9 cellular contexts compared by ENCODE assay signal in genomic region chr9:111916234-111916645, GRCh38. TPM values are rescaled to one million over a fixed set of nuclear protein-coding genes. Genes with fewer than 3 reads are reported as not detected.
DNase-seq lines count a peak whose midpoint lies in the region; ATAC-seq and TF ChIP-seq lines count a peak whose summit lies in the region.
"Had no signal": no experiment of that assay in that cellular context is flagged by ENCODE, and none has a peak within 500 bp of the region (broad histone marks: within the 10 kb centered on the region; RNA-seq: fewer than 3 reads in every experiment).

No MANE protein-coding gene starts in this region.

- no peaks in the 10 kb centered on the region for H3K27me3 Mint-ChIP-seq in T-helper 1 cell treated with Interleukin-12 subunit alpha and Interleukin-12 subunit beta and Interleukin-4 antibody, amounts not matched to agents 30 μg/mL and 1 μg/mL, for 36 hours (ENCODE audit: low read depth)
- no peaks in the 10 kb centered on the region for H3K27me3 Mint-ChIP-seq in WTC11 (ENCODE audit: low read depth)

- no peaks in the 10 kb centered on the region for H3K9me3 Mint-ChIP-seq in T-helper 1 cell treated with Interleukin-12 subunit alpha and Interleukin-12 subunit beta and Interleukin-4 antibody, amounts not matched to agents 30 μg/mL and 1 μg/mL, for 36 hours
- no peaks in the 10 kb centered on the region for H3K9me3 Mint-ChIP-seq in WTC11

- peaks cover 13% of the 10 kb centered on the region for H3K36me3 Mint-ChIP-seq in T-helper 1 cell treated with Interleukin-12 subunit alpha and Interleukin-12 subunit beta and Interleukin-4 antibody, amounts not matched to agents 30 μg/mL and 1 μg/mL, for 36 hours (ENCODE audit: low read depth)
- peaks cover 9% of the 10 kb centered on the region for H3K36me3 Mint-ChIP-seq in WTC11

- peak overlapping the region; percentile 15 for H3K4me3 Mint-ChIP-seq in T-helper 1 cell treated with Interleukin-12 subunit alpha and Interleukin-12 subunit beta and Interleukin-4 antibody, amounts not matched to agents 30 μg/mL and 1 μg/mL, for 36 hours
- H3K4me3 Mint-ChIP-seq in WTC11: no peak overlapping the region

- peak; percentile 25 for DNase-seq in DMS79 treated with DMSO at 0.1 percent for 48 hours (lab: John Stamatoyannopoulos, UW)
- no peak for DNase-seq in DMS79 (lab: John Stamatoyannopoulos, UW)
- DNase-seq in stimulated activated CD4-positive, alpha-beta T cell treated with anti-CD3 and anti-CD28 coated beads, Interleukin-1b, Interleukin-23, amount 100 ng/mL, for 48 hours: peak; percentile 32
- no peak for DNase-seq in WTC11 (ENCODE audit: low spot score)
- no peak for DNase-seq in NAMALWA (ENCODE audit: low spot score)
- no peak for DNase-seq in ureter (ENCODE audit: low spot score)
- DNase-seq: NCI-H69 had no signal

- ATAC-seq in HG02798 (IDR thresholded peaks at IDR 0.05; ENCODE audit: poor library complexity, unreplicated experiment) (peak; percentile 58), WTC11 (no peak)

- peaks cover 34% of the 10 kb centered on the region for H3K4me1 Mint-ChIP-seq in T-helper 1 cell treated with Interleukin-12 subunit alpha and Interleukin-12 subunit beta and Interleukin-4 antibody, amounts not matched to agents 30 μg/mL and 1 μg/mL, for 36 hours (ENCODE audit: low read depth)
- H3K4me1 Mint-ChIP-seq in WTC11: no peaks in the 10 kb centered on the region

- peak overlapping the region; percentile 58 for H3K27ac Mint-ChIP-seq in T-helper 1 cell treated with Interleukin-12 subunit alpha and Interleukin-12 subunit beta and Interleukin-4 antibody, amounts not matched to agents 30 μg/mL and 1 μg/mL, for 36 hours
- no peak overlapping the region for H3K27ac Mint-ChIP-seq in WTC11

- POLR2A ChIA-PET in WTC11 (lab: Charles Lee): no interaction called here

- CTCF ChIA-PET in WTC11 (lab: Charles Lee): no interaction called here

- TF ChIP-seq CTCF in WTC11 (IDR thresholded peaks at IDR 0.05): no peak

TF ChIP-seq in WTC11, 78 proteins besides CTCF, POLR2A, EP300 and RAD21:
- TF ChIP-seq OVOL2 (CRISPR knock-in tag; IDR thresholded peaks at IDR 0.05; ENCODE audit: borderline replicate concordance): no peak
- TF ChIP-seq JUN (CRISPR knock-in tag; IDR thresholded peaks at IDR 0.05): no peak
- TF ChIP-seq TCF7 (CRISPR knock-in tag; IDR thresholded peaks at IDR 0.05; ENCODE audit: low read depth): no peak
- TF ChIP-seq ATF6 (CRISPR knock-in tag; IDR thresholded peaks at IDR 0.05): no peak
- TF ChIP-seq ZNF532 (CRISPR knock-in tag; IDR thresholded peaks at IDR 0.05; ENCODE audit: borderline replicate concordance): no peak
- no peak for TF ChIP-seq FOXK1 (CRISPR knock-in tag; IDR thresholded peaks at IDR 0.05)
- TF ChIP-seq ZNF317 (CRISPR knock-in tag; IDR thresholded peaks at IDR 0.05; ENCODE audit: borderline replicate concordance, low read depth): no peak

RNA-seq across cellular contexts. Expression of gene UGCG, which starts 19.6 kb away (rescaled TPM):
- 34.0 to 37.5 TPM (median 34.6 TPM) in 3 replicates for total RNA-seq in WTC11 (2021)
- total RNA-seq in ureter: 52.1 TPM

Comparison
In these comparisons a context has a peak if more than half of its experiments do, and no peak if none do; other contexts are left out.
1. DNase-seq: peak in DMS79 treated with DMSO at 0.1 percent for 48 hours (single experiment) and stimulated activated CD4-positive, alpha-beta T cell treated with anti-CD3 and anti-CD28 coated beads, Interleukin-1b, Interleukin-23, amount 100 ng/mL, for 48 hours (single experiment); none in DMS79 (single experiment), WTC11 (single experiment), NAMALWA (single experiment) and ureter (single experiment).